8 cellular contexts compared by ENCODE assay signal in genomic region chr12:132084681-132085635, GRCh38. TPM values are rescaled to one million over a fixed set of nuclear protein-coding genes. Genes with fewer than 3 reads are reported as not detected.
DNase-seq lines count a peak whose midpoint lies in the region; FAIRE-seq and TF ChIP-seq lines count a peak whose summit lies in the region.

No MANE protein-coding gene starts in this region.

- no peaks in the 10 kb centered on the region for H3K27me3 Mint-ChIP-seq in activated CD4-positive, alpha-beta T cell treated with anti-CD3 and anti-CD28 coated beads, Interleukin-2, amount 10 ng/mL, durations not matched to agents 24 days and 14 days

- peak overlapping the region; percentile 36 for H2AFZ ChIP-seq in ACC112 (ENCODE audit: low read length, unreplicated experiment)

- H3K27me3 ChIP-seq in ACC112 (ENCODE audit: insufficient read depth, low read length) = no peaks in the 10 kb centered on the region

- intact Hi-C loops in activated CD4-positive, alpha-beta T cell treated with anti-CD3 and anti-CD28 coated beads, Interleukin-2, amount 10 ng/mL, durations not matched to agents 24 days and 14 days (cut with micrococcal nuclease) = loop anchor here (1.0 kb wide), 1 partner anchor 59 kb away; the partner anchor contains the start of genes DDX51 and NOC4L

- peaks cover 7% of the 10 kb centered on the region; the same call in 1 of the 2 replicates for H3K36me3 ChIP-seq in ACC112 (ENCODE audit: insufficient read depth, low read length)

- no peak for TF ChIP-seq POLR2A in NB4 (IDR thresholded peaks at IDR 0.05; ENCODE audit: extremely low read depth, insufficient read length)

- FAIRE-seq in GM18507 (lab: Jason Lieb, UNC) = peak; percentile 67

- H3K79me2 ChIP-seq in ACC112 (ENCODE audit: control insufficient read depth, insufficient read depth, low read length, unreplicated experiment) = peaks cover 34% of the 10 kb centered on the region

- H3K9me3 Mint-ChIP-seq in activated CD4-positive, alpha-beta T cell treated with anti-CD3 and anti-CD28 coated beads, Interleukin-2, amount 10 ng/mL, durations not matched to agents 24 days and 14 days = no peaks in the 10 kb centered on the region

- peaks cover 30% of the 10 kb centered on the region for H3K36me3 Mint-ChIP-seq in activated CD4-positive, alpha-beta T cell treated with anti-CD3 and anti-CD28 coated beads, Interleukin-2, amount 10 ng/mL, durations not matched to agents 24 days and 14 days (ENCODE audit: low read depth)

- peak overlapping the region; percentile 98 for H3K4me3 Mint-ChIP-seq in activated CD4-positive, alpha-beta T cell treated with anti-CD3 and anti-CD28 coated beads, Interleukin-2, amount 10 ng/mL, durations not matched to agents 24 days and 14 days

- peaks cover 28% of the 10 kb centered on the region for H3K4me1 Mint-ChIP-seq in activated CD4-positive, alpha-beta T cell treated with anti-CD3 and anti-CD28 coated beads, Interleukin-2, amount 10 ng/mL, durations not matched to agents 24 days and 14 days

- DNase-seq in GM18507 (ENCODE audit: extremely low spot score, insufficient read length, low read depth) = peak; percentile 50
- peak; percentile 82 for DNase-seq in NB4 (ENCODE audit: low read depth)
- DNase-seq in activated CD4-positive, alpha-beta T cell treated with anti-CD3 and anti-CD28 coated beads, Interleukin-2, amount 10 ng/mL, durations not matched to agents 24 days and 14 days = peak; percentile 88
- DNase-seq in effector CD4-positive, alpha-beta T cell = peak; percentile 45
- peak; percentile 29 for DNase-seq in medulla oblongata (ENCODE audit: extremely low spot score)
- DNase-seq in stimulated activated CD8-positive, alpha-beta memory T cell treated with anti-CD3 and anti-CD28 coated beads, Interleukin-15, amount 100 ng/mL, for 48 hours (ENCODE audit: low read depth in 2 of 2) = peak; percentile 26 to 53
- DNase-seq in NCI-H226 = no peak

- peak overlapping the region; percentile 95 for H3K27ac Mint-ChIP-seq in activated CD4-positive, alpha-beta T cell treated with anti-CD3 and anti-CD28 coated beads, Interleukin-2, amount 10 ng/mL, durations not matched to agents 24 days and 14 days

- H3K4me3 ChIP-seq in ACC112 (ENCODE audit: low read depth, low read length) = peak overlapping the region; percentile 98
- peak overlapping the region; percentile 69 for H3K4me3 ChIP-seq in NB4 (ENCODE audit: low read depth, low read length)

- peak overlapping the region; percentile 85; the same call in 1 of the 2 replicates for H3K27ac ChIP-seq in ACC112 (ENCODE audit: low read depth, low read length)

- H3K4me1 ChIP-seq in ACC112 (ENCODE audit: control insufficient read depth, insufficient read depth, low read length, unreplicated experiment) = peaks cover 17% of the 10 kb centered on the region

- no peak for TF ChIP-seq CTCF in NB4 (IDR thresholded peaks at IDR 0.05; ENCODE audit: low read depth, low read length)

RNA-seq across cellular contexts. Expression of gene DDX51, which starts 59.2 kb away (rescaled TPM):
- total RNA-seq in activated CD4-positive, alpha-beta T cell treated with anti-CD3 and anti-CD28 coated beads, Interleukin-2, amount 10 ng/mL, durations not matched to agents 24 days and 14 days = 51.7 and 55.5 TPM in 2 replicates

RNA-seq across cellular contexts. Expression of gene NOC4L, which starts 59.3 kb away (rescaled TPM):
- total RNA-seq in activated CD4-positive, alpha-beta T cell treated with anti-CD3 and anti-CD28 coated beads, Interleukin-2, amount 10 ng/mL, durations not matched to agents 24 days and 14 days = 49.6 and 53.3 TPM in 2 replicates
